1 cellular context compared by ENCODE assay signal in genomic region chr21:41142051-41142795, GRCh38.
TF ChIP-seq lines count a peak whose summit lies in the region.

No MANE protein-coding gene starts in this region.

TF ChIP-seq in GM23338, 12 proteins besides CTCF, POLR2A, EP300 and RAD21 (continued from another document):
- TF ChIP-seq ZNF462 (CRISPR knock-in tag; IDR thresholded peaks at IDR 0.05) (no peak), ZNF114 (CRISPR knock-in tag; IDR thresholded peaks at IDR 0.05) (no peak), ETS1 (IDR thresholded peaks at IDR 0.05) (no peak), NANOG (IDR thresholded peaks at IDR 0.05; ENCODE audit: borderline replicate concordance) (no peak), EZH2 (IDR thresholded peaks at IDR 0.05; ENCODE audit: low read depth, unreplicated experiment) (no peak)
